In genomic region chr17:81397314-81398169, GRCh38 we compare ENCODE assay signal across 8 cellular contexts. TPM values are rescaled to one million over a fixed set of nuclear protein-coding genes. Genes with fewer than 3 reads are reported as not detected.
A peak's percentile ranks its signal among the peaks of the same experiment; 100 is the strongest.
DNase-seq lines count a peak whose midpoint lies in the region; ATAC-seq and TF ChIP-seq lines count a peak whose summit lies in the region.

No MANE protein-coding gene starts in this region.

- ATAC-seq in RWPE2 (ENCODE audit: low read depth), result no peak
- no peak for ATAC-seq in effector memory CD8-positive, alpha-beta T cell (replicated peaks)
- no peak for ATAC-seq in GM19351 (IDR thresholded peaks at IDR 0.05; ENCODE audit: unreplicated experiment)
- no peak for ATAC-seq in GM21723 (IDR thresholded peaks at IDR 0.05; ENCODE audit: unreplicated experiment)
- no peak for ATAC-seq in GM18517 (IDR thresholded peaks at IDR 0.05; ENCODE audit: unreplicated experiment)

- H3K27me3 Mint-ChIP-seq in effector memory CD8-positive, alpha-beta T cell, result peaks cover 57 to 66% of the 10 kb centered on the region in 2 donors

- peak overlapping the region; percentile 93 for H3K9ac ChIP-seq in mucosa of stomach (ENCODE audit: low read length)

- peak overlapping the region; percentile 60 to 85 for H3K4me3 Mint-ChIP-seq in effector memory CD8-positive, alpha-beta T cell

- H3K27ac Mint-ChIP-seq in effector memory CD8-positive, alpha-beta T cell, result peak overlapping the region in 1 of 2 donors; percentile 85

- no peak for TF ChIP-seq CTCF in RWPE2 (IDR thresholded peaks at IDR 0.05; ENCODE audit: poor library complexity, severe bottlenecking)

- H3K4me3 ChIP-seq in H7 (ENCODE audit: insufficient read depth, low read depth, low read length) (peak overlapping the region; percentile 64), RWPE2 (ENCODE audit: severe bottlenecking) (peak overlapping the region; percentile 82), mucosa of stomach (ENCODE audit: low read length) (peak overlapping the region; percentile 74)

- peaks cover 16 to 19% of the 10 kb centered on the region in 2 donors for H3K4me1 Mint-ChIP-seq in effector memory CD8-positive, alpha-beta T cell (ENCODE audit: low read depth in 2 of 2)

- H3K36me3 Mint-ChIP-seq in effector memory CD8-positive, alpha-beta T cell (ENCODE audit: insufficient read depth), result peaks cover 39% of the 10 kb centered on the region

- H3K27me3 ChIP-seq in H7 (ENCODE audit: control insufficient read depth, insufficient read depth, low read length) (peaks cover 63% of the 10 kb centered on the region), RWPE2 (ENCODE audit: insufficient read depth, poor library complexity, severe bottlenecking) (no peaks in the 10 kb centered on the region), mucosa of stomach (ENCODE audit: control insufficient read depth, insufficient read depth, low read length) (peaks cover 3% of the 10 kb centered on the region)

- H3K36me3 ChIP-seq in H7 (replicated peaks; ENCODE audit: control insufficient read depth, insufficient read depth, low read length) (no peaks in the 10 kb centered on the region), RWPE2 (ENCODE audit: low read depth) (peaks cover 8% of the 10 kb centered on the region; the same call in 1 of the 2 replicates), mucosa of stomach (ENCODE audit: control insufficient read depth, insufficient read depth, low read length) (no peaks in the 10 kb centered on the region)

- no peaks in the 10 kb centered on the region for H3K9me3 ChIP-seq in RWPE2 (ENCODE audit: severe bottlenecking)
- H3K9me3 ChIP-seq in mucosa of stomach (ENCODE audit: control insufficient read depth, low read length), result no peaks in the 10 kb centered on the region

- DNase-seq in Ammon's horn (ENCODE audit: low spot score) (peak; percentile 53), H7 (peak; percentile 96), RWPE2 (ENCODE audit: low spot score) (no peak)
- no peak for DNase-seq in effector memory CD8-positive, alpha-beta T cell

- H3K27ac ChIP-seq in RWPE2 (ENCODE audit: poor library complexity, severe bottlenecking), result peak overlapping the region; percentile 75

- no peaks in the 10 kb centered on the region for H3K9me3 Mint-ChIP-seq in effector memory CD8-positive, alpha-beta T cell

- H3K4me1 ChIP-seq in RWPE2 (ENCODE audit: insufficient read depth, poor library complexity, severe bottlenecking) (peaks cover 10% of the 10 kb centered on the region), mucosa of stomach (ENCODE audit: control insufficient read depth, insufficient read depth, low read length) (peaks cover 39% of the 10 kb centered on the region)

RNA-seq across cellular contexts. Expression of gene BAHCC1, which starts 2.3 kb away (rescaled TPM):
- 8.7 and 19.7 TPM in 2 replicates for total RNA-seq in H7 (2014; rRNA removed; shearing (Covaris generic))

Comparison
In these comparisons a context has a peak if more than half of its experiments do, and no peak if none do; other contexts are left out.
1. DNase-seq: peak in Ammon's horn (single experiment) and H7 (single experiment); none in RWPE2 (single experiment) and effector memory CD8-positive, alpha-beta T cell (0 of 3).
2. Peak in every context shown above with its lines, with median percentiles within 50 percentile points of each other: H3K4me3 ChIP-seq.